ENCODE assay signal across 10 cellular contexts in genomic region chr10:18793951-18794350, GRCh38.
DNase-seq lines count a peak whose midpoint lies in the region; TF ChIP-seq lines count a peak whose summit lies in the region.
"Had no signal": no experiment of that assay in that cellular context is flagged by ENCODE, and none has a peak within 500 bp of the region (broad histone marks: within the 10 kb centered on the region; RNA-seq: fewer than 3 reads in every experiment).

No MANE protein-coding gene starts in this region.

- H3K36me3 ChIP-seq in SK-N-MC (ENCODE audit: insufficient read depth, low read length) (no peaks in the 10 kb centered on the region), kidney epithelial cell (ENCODE audit: control insufficient read depth, insufficient read depth, low read length) (no peaks in the 10 kb centered on the region), sigmoid colon (no peaks in the 10 kb centered on the region), ascending aorta (no peaks in the 10 kb centered on the region)
- H3K36me3 ChIP-seq: MG63, prostate gland had no signal

- H3K9ac ChIP-seq in SK-N-MC (ENCODE audit: insufficient read length) = no peak overlapping the region

- no peaks in the 10 kb centered on the region for H3K27me3 ChIP-seq in kidney epithelial cell (ENCODE audit: control insufficient read depth, insufficient read depth, low read length)
- H3K27me3 ChIP-seq in sigmoid colon = no peaks in the 10 kb centered on the region
- no peaks in the 10 kb centered on the region for H3K27me3 ChIP-seq in ascending aorta
- H3K27me3 ChIP-seq: MG63 had no signal

- DNase-seq in AG09309 (ENCODE audit: low read depth) (no peak), HT1080 (ENCODE audit: low read depth) (peak; percentile 10), SK-N-MC (ENCODE audit: low read depth, low spot score) (peak; percentile 5), kidney epithelial cell (ENCODE audit: low read depth) (no peak), middle frontal gyrus (ENCODE audit: extremely low spot score, low spot score) (no peak), sigmoid colon (no peak), ascending aorta (ENCODE audit: low spot score in 2 of 2) (no peak), DMS79 treated with DMSO at 0.1 percent for 48 hours (lab: John Stamatoyannopoulos, UW) (no peak)
- DNase-seq: MG63 had no signal

- H3K4me1 ChIP-seq in sigmoid colon (no peaks in the 10 kb centered on the region), ascending aorta (no peaks in the 10 kb centered on the region)
- H3K4me1 ChIP-seq: prostate gland had no signal

- H3K27ac ChIP-seq in SK-N-MC (no peak overlapping the region), sigmoid colon (no peak overlapping the region), ascending aorta (no peak overlapping the region)
- H3K27ac ChIP-seq: prostate gland had no signal

- WGBS in sigmoid colon, 2 donors = 32 to 58% methylated on average over 3 of the region's 3 CpGs

- H3K9me3 ChIP-seq in SK-N-MC (ENCODE audit: low read depth, low read length) (no peaks in the 10 kb centered on the region), sigmoid colon (peaks cover 0 to 3% (median 0%) of the 10 kb centered on the region in 4 donors), ascending aorta (no peaks in the 10 kb centered on the region)
- H3K9me3 ChIP-seq: MG63, prostate gland had no signal

- no peak overlapping the region for H3K4me3 ChIP-seq in AG09309 (ENCODE audit: control insufficient read depth, low read depth, low read length)
- no peak overlapping the region for H3K4me3 ChIP-seq in SK-N-MC
- H3K4me3 ChIP-seq in kidney epithelial cell (ENCODE audit: low read depth, low read length) = no peak overlapping the region
- no peak overlapping the region for H3K4me3 ChIP-seq in sigmoid colon
- H3K4me3 ChIP-seq in ascending aorta = no peak overlapping the region
- H3K4me3 ChIP-seq: MG63, prostate gland had no signal

- intact Hi-C loops in sigmoid colon (cut with DNase I) (no loop called here), ascending aorta (cut with DNase I) (no loop called here)

- TF ChIP-seq POLR2A in sigmoid colon (IDR thresholded peaks at IDR 0.05) = no peak

- TF ChIP-seq EP300 in sigmoid colon (IDR thresholded peaks at IDR 0.05) = no peak

- TF ChIP-seq CTCF in AG09309 (IDR thresholded peaks at IDR 0.05; ENCODE audit: control insufficient read depth, insufficient read depth, low read depth, low read length, missing control alignments) (peak; percentile 21), kidney epithelial cell (IDR thresholded peaks at IDR 0.05; ENCODE audit: insufficient read depth, low read length, poor library complexity, severe bottlenecking) (peak; percentile 49), sigmoid colon (IDR thresholded peaks at IDR 0.05) (no peak), ascending aorta (IDR thresholded peaks at IDR 0.05) (no peak)

Comparison
In these comparisons a context has a peak if more than half of its experiments do, and no peak if none do; other contexts are left out.
1. DNase-seq: peak in HT1080 (single experiment) and SK-N-MC (single experiment); none in AG09309 (single experiment), kidney epithelial cell (single experiment), middle frontal gyrus (single experiment), sigmoid colon (single experiment), ascending aorta (0 of 2) and DMS79 treated with DMSO at 0.1 percent for 48 hours (single experiment).
2. CTCF ChIP-seq: peak in AG09309 (single experiment) and kidney epithelial cell (single experiment); none in sigmoid colon (0 of 4) and ascending aorta (0 of 3).